Comparison of ENCODE assay signal across 1 cellular context in the genomic region with DNA sequence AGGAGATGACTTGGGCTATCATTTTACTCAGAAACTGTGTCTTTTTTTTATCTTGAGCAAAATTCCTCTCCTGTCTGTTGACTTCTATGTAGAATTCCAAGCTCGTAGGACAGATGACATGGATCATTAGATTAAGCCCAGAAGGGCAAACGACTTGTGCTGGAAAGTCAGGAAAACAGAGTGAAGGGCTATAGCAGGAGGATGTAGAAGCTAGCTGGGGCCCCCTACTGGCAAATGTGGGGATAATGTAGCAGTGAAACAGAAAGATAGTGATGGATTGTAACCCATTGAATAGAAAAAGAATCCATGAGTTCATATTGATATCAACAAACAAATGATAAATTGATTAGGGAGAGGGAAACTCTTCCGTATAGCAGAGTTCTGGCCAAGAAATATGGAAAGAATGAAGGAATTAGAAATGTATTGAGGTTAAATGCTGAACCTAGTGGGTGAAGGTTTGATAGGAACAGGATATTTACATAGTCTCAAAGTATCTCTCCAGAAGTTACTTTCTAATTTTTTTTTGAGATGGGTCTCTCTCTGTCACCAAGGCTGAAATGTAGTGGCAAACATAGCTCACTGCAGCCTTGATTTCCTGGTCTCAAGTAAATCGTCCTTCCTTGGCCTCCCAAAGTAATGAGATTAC.
TF ChIP-seq lines count a peak whose summit lies in the region.

No MANE protein-coding gene starts in this region.

TF ChIP-seq in HepG2, 621 proteins besides CTCF, POLR2A, EP300 and RAD21 (continued from another document):
- peak; percentile 73 for TF ChIP-seq SMC3 (IDR thresholded peaks at IDR 0.05; ENCODE audit: low read length)
- TF ChIP-seq STAG1 (CRISPR knock-in tag; IDR thresholded peaks at IDR 0.05), result peak; percentile 67
